Comparison of ENCODE assay signal across 8 cellular contexts in the genomic region with DNA sequence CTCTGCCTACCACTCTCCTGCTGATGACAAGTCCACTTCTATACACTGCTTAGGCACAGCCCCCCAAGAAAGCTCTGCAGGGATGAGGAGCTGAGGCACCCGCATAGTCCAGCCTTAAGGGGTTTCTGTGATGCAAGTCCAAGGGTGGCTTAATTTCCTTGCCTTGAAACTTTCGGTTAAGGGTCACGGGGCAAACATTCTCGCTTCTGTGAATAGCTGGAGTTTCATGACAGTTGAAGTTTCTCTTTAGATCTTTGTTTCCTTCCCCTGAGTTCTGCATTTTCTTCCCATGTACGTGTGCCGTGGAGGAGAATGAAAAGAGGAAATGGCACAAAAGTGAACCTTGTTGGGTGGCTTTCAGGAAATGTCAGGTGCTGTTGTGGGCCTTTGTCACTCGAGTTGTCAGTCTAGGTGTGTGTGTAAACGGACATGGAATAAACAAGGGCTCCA. TPM values are rescaled to one million over a fixed set of nuclear protein-coding genes. Genes with fewer than 3 reads are reported as not detected.
DNase-seq lines count a peak whose midpoint lies in the region; ATAC-seq, FAIRE-seq and TF ChIP-seq lines count a peak whose summit lies in the region.

No MANE protein-coding gene starts in this region.

- no peaks in the 10 kb centered on the region for H4K20me1 ChIP-seq in hepatocyte (ENCODE audit: insufficient read depth, poor library complexity, severe bottlenecking)

- H3K79me2 ChIP-seq in hepatocyte: peaks cover 62% of the 10 kb centered on the region

- H3K4me2 ChIP-seq in hepatocyte: peak overlapping the region; percentile 59

- peak; percentile 94 for FAIRE-seq in GM12892 (lab: Jason Lieb, UNC)

- H3K9me3 ChIP-seq in hepatocyte (ENCODE audit: low read depth): no peaks in the 10 kb centered on the region

- no peak overlapping the region for H2AFZ ChIP-seq in hepatocyte

- H3K27ac ChIP-seq in hepatocyte: peak overlapping the region; percentile 76

- ATAC-seq in GM21423 (IDR thresholded peaks at IDR 0.05; ENCODE audit: unreplicated experiment): peak; percentile 72
- peak; percentile 66 for ATAC-seq in HG03575 (IDR thresholded peaks at IDR 0.05; ENCODE audit: extremely low read depth, insufficient number of reproducible peaks, low FRiP score, unreplicated experiment)

- H3K4me3 ChIP-seq in hepatocyte: no peak overlapping the region

- H3K36me3 ChIP-seq in hepatocyte (replicated peaks; ENCODE audit: insufficient read depth, low read depth): no peaks in the 10 kb centered on the region

- TF ChIP-seq CTCF in hepatocyte (IDR thresholded peaks at IDR 0.05; ENCODE audit: poor library complexity): no peak

- peaks cover 4% of the 10 kb centered on the region for H3K27me3 ChIP-seq in hepatocyte

- WGBS in hepatocyte (ENCODE audit: low lambda C conversion rate, missing lambda C conversion rate): 87% methylated on average over 8 of the region's 8 CpGs

- TF ChIP-seq POLR2A in GM12892 (IDR thresholded peaks at IDR 0.05; ENCODE audit: low read depth, low read length): peak; percentile 44; the same call in 1 of the 2 replicates

- peaks cover 11% of the 10 kb centered on the region for H3K4me1 ChIP-seq in hepatocyte (ENCODE audit: insufficient read depth)

- DNase-seq in GM12892 (ENCODE audit: insufficient read length) (peak; percentile 27), hepatocyte (ENCODE audit: low spot score) (no peak), NCI-H510A treated with DMSO at 0.1 percent for 48 hours (lab: John Stamatoyannopoulos, UW) (no peak), NCI-H82 (lab: John Stamatoyannopoulos, UW) (no peak)
- DNase-seq in stimulated activated CD4-positive, alpha-beta T cell treated with anti-CD3 and anti-CD28 coated beads, Interleukin-2, amount 100 ng/mL, for 24 hours: no peak
- DNase-seq in NK-92 treated with Interleukin-12 subunit alpha and Interleukin-12 subunit beta, amount 100 ng/mL, for 24 hours (lab: John Stamatoyannopoulos, UW): no peak

- no peaks in the 10 kb centered on the region for H3K9me2 ChIP-seq in hepatocyte (replicated peaks; ENCODE audit: insufficient read depth)

RNA-seq across cellular contexts. Expression of a gene that starts 7.0 kb away (rescaled TPM):
- 72.5 TPM for polyA plus RNA-seq in GM12892 (2012; ENCODE audit: missing spikeins)
- total RNA-seq in hepatocyte: 87.9 and 96.2 TPM in 2 replicates
- polyA plus RNA-seq in hepatocyte: 39.8 and 52.2 TPM in 2 replicates
